Comparison of ENCODE assay signal across 9 cellular contexts in genomic region chr17:50944902-50945720, GRCh38.
A peak's percentile ranks its signal among the peaks of the same experiment; 100 is the strongest.
DNase-seq lines count a peak whose midpoint lies in the region; ATAC-seq and TF ChIP-seq lines count a peak whose summit lies in the region.
"Had no signal": no experiment of that assay in that cellular context is flagged by ENCODE, and none has a peak within 500 bp of the region (broad histone marks: within the 10 kb centered on the region; RNA-seq: fewer than 3 reads in every experiment).

No MANE protein-coding gene starts in this region.

- H2BK12ac ChIP-seq in mesenchymal stem cell (ENCODE audit: low read length in 2 of 2): peak overlapping the region; percentile 94 to 95

- no peaks in the 10 kb centered on the region for H3K9me3 Mint-ChIP-seq in activated CD4-positive, alpha-beta T cell treated with anti-CD3 and anti-CD28 coated beads, Interleukin-2, amount 10 ng/mL, durations not matched to agents 7 days and 5 days
- H3K9me3 Mint-ChIP-seq in activated naive CD8-positive, alpha-beta T cell treated with anti-CD3 and anti-CD28 coated beads, Interleukin-2, amount 10 ng/mL, durations not matched to agents 7 days and 5 days: no peaks in the 10 kb centered on the region

- H2AK5ac ChIP-seq in mesenchymal stem cell (ENCODE audit: low read length, severe bottlenecking): peak overlapping the region; percentile 6

- H3K23ac ChIP-seq in mesenchymal stem cell (ENCODE audit: low read length in 2 of 2): no peak overlapping the region

- peak overlapping the region; percentile 90 for H4K8ac ChIP-seq in mesenchymal stem cell (ENCODE audit: low read length)

- DNase-seq in activated CD4-positive, alpha-beta T cell treated with anti-CD3 and anti-CD28 coated beads, Interleukin-2, amount 10 ng/mL, durations not matched to agents 7 days and 5 days: no peak
- DNase-seq in activated CD4-positive, alpha-beta T cell treated with anti-CD3 and anti-CD28 coated beads, Interleukin-2, amount 50 U/mL, for 1 hour: no peak
- no peak for DNase-seq in activated naive CD8-positive, alpha-beta T cell treated with anti-CD3 and anti-CD28 coated beads, Interleukin-2, amount 10 ng/mL, durations not matched to agents 7 days and 5 days
- no peak for DNase-seq in mesenchymal stem cell
- no peak for DNase-seq in testis
- DNase-seq in midbrain (lab: John Stamatoyannopoulos, UW): no peak
- DNase-seq: NCI-H2227 treated with DMSO at 0.1 percent for 48 hours had no signal

- no peak overlapping the region for H2BK5ac ChIP-seq in mesenchymal stem cell (ENCODE audit: low read depth, low read length, poor library complexity, severe bottlenecking)

- H3K27me3 Mint-ChIP-seq in activated CD4-positive, alpha-beta T cell treated with anti-CD3 and anti-CD28 coated beads, Interleukin-2, amount 10 ng/mL, durations not matched to agents 7 days and 5 days: no peaks in the 10 kb centered on the region
- H3K27me3 Mint-ChIP-seq in activated naive CD8-positive, alpha-beta T cell treated with anti-CD3 and anti-CD28 coated beads, Interleukin-2, amount 10 ng/mL, durations not matched to agents 7 days and 5 days: no peaks in the 10 kb centered on the region

- H3K4me1 ChIP-seq in mesenchymal stem cell (ENCODE audit: control insufficient read depth, insufficient read depth, low read depth, low read length) (peaks cover 54% of the 10 kb centered on the region), testis (peaks cover 28% of the 10 kb centered on the region)

- H3K27me3 ChIP-seq in mesenchymal stem cell (ENCODE audit: control insufficient read depth in 1 of 2, insufficient read depth in 1 of 2, low read length in 2 of 2) (no peaks in the 10 kb centered on the region), testis (no peaks in the 10 kb centered on the region)

- 57% methylated on average over 17 of the region's 18 CpGs for WGBS in mesenchymal stem cell
- WGBS in testis, 2 donors: 51 to 76% methylated on average over 9 to 18 of the region's 18 CpGs

- TF ChIP-seq POLR2A in testis (IDR thresholded peaks at IDR 0.05): no peak

- H3K4me3 ChIP-seq in mesenchymal stem cell (ENCODE audit: insufficient read depth in 1 of 2, low read depth in 1 of 2, low read length in 2 of 2): peak overlapping the region in 1 of 2 experiments; percentile 77
- peak overlapping the region; percentile 25 to 29 for H3K4me3 ChIP-seq in testis

- peaks cover 4% of the 10 kb centered on the region for H3K36me3 Mint-ChIP-seq in activated CD4-positive, alpha-beta T cell treated with anti-CD3 and anti-CD28 coated beads, Interleukin-2, amount 10 ng/mL, durations not matched to agents 7 days and 5 days (ENCODE audit: low read depth)
- peaks cover 1% of the 10 kb centered on the region for H3K36me3 Mint-ChIP-seq in activated naive CD8-positive, alpha-beta T cell treated with anti-CD3 and anti-CD28 coated beads, Interleukin-2, amount 10 ng/mL, durations not matched to agents 7 days and 5 days

- intact Hi-C loops in testis (cut with DNase I; ENCODE audit: low total_unique reads): no loop called here

- H3K14ac ChIP-seq in mesenchymal stem cell (ENCODE audit: low read length in 2 of 2): no peak overlapping the region

- peak overlapping the region; percentile 76 for H3K4me3 Mint-ChIP-seq in activated CD4-positive, alpha-beta T cell treated with anti-CD3 and anti-CD28 coated beads, Interleukin-2, amount 10 ng/mL, durations not matched to agents 7 days and 5 days
- peak overlapping the region; percentile 13 for H3K4me3 Mint-ChIP-seq in activated naive CD8-positive, alpha-beta T cell treated with anti-CD3 and anti-CD28 coated beads, Interleukin-2, amount 10 ng/mL, durations not matched to agents 7 days and 5 days

- H2AFZ ChIP-seq in mesenchymal stem cell (ENCODE audit: low read depth, low read length): peak overlapping the region; percentile 53

- H2BK15ac ChIP-seq in mesenchymal stem cell (ENCODE audit: low read depth, poor library complexity, severe bottlenecking): peak overlapping the region; percentile 93

- H3K79me1 ChIP-seq in mesenchymal stem cell (replicated peaks; ENCODE audit: low read length, poor library complexity, severe bottlenecking): no peaks in the 10 kb centered on the region

- H3K27ac ChIP-seq in mesenchymal stem cell (ENCODE audit: low read length, poor library complexity, severe bottlenecking) (no peak overlapping the region), testis (no peak overlapping the region)

- H3K4me1 Mint-ChIP-seq in activated CD4-positive, alpha-beta T cell treated with anti-CD3 and anti-CD28 coated beads, Interleukin-2, amount 10 ng/mL, durations not matched to agents 7 days and 5 days: peaks cover 50% of the 10 kb centered on the region
- H3K4me1 Mint-ChIP-seq in activated naive CD8-positive, alpha-beta T cell treated with anti-CD3 and anti-CD28 coated beads, Interleukin-2, amount 10 ng/mL, durations not matched to agents 7 days and 5 days: peaks cover 23% of the 10 kb centered on the region

- CTCF ChIA-PET in activated CD4-positive, alpha-beta T cell treated with anti-CD3 and anti-CD28 coated beads, Interleukin-2, amount 10 ng/mL, durations not matched to agents 7 days and 5 days (lab: Charles Lee): interaction anchor here (0.6 to 2.1 kb wide), 8 partner anchors 16 to 247 kb away, joined by 3 to 10 read pairs (median 4); partner anchors contain the start of gene TOB1

- H2BK120ac ChIP-seq in mesenchymal stem cell (ENCODE audit: low read depth, low read length): peak overlapping the region; percentile 91

- no peak overlapping the region for H3K9ac ChIP-seq in mesenchymal stem cell (ENCODE audit: low read length)

- peak overlapping the region in 1 of 2 experiments; percentile 66 for H3K4ac ChIP-seq in mesenchymal stem cell (ENCODE audit: low read depth in 1 of 2, low read length in 2 of 2)

- H3K9me3 ChIP-seq in mesenchymal stem cell (ENCODE audit: control insufficient read depth, low read length): no peaks in the 10 kb centered on the region
- no peaks in the 10 kb centered on the region for H3K9me3 ChIP-seq in testis

- H3K36me3 ChIP-seq in mesenchymal stem cell (ENCODE audit: control insufficient read depth in 1 of 2, insufficient read depth in 2 of 2, low read depth in 1 of 2, low read length in 2 of 2) (no peaks in the 10 kb centered on the region), testis (ENCODE audit: low read depth, missing control alignments) (no peaks in the 10 kb centered on the region)

- peak overlapping the region; percentile 73 for H3K4me2 ChIP-seq in mesenchymal stem cell (ENCODE audit: low read length, poor library complexity, severe bottlenecking)

- H4K91ac ChIP-seq in mesenchymal stem cell (ENCODE audit: low read length): peak overlapping the region; percentile 98

- TF ChIP-seq CTCF in testis (IDR thresholded peaks at IDR 0.05): no peak

- POLR2A ChIA-PET in activated CD4-positive, alpha-beta T cell treated with anti-CD3 and anti-CD28 coated beads, Interleukin-2, amount 10 ng/mL, durations not matched to agents 7 days and 5 days (lab: Charles Lee): interaction anchor here (0.6 to 2.3 kb wide), 3 partner anchors 78 to 90 kb away, joined by 3 to 11 read pairs (median 3); partner anchors contain the start of gene TOB1
- POLR2A ChIA-PET in activated naive CD8-positive, alpha-beta T cell treated with anti-CD3 and anti-CD28 coated beads, Interleukin-2, amount 10 ng/mL, durations not matched to agents 7 days and 5 days (lab: Charles Lee): interaction anchor here (0.6 to 15.9 kb wide), 13 partner anchors 10 to 166 kb away, joined by 3 to 247 read pairs (median 5); partner anchors contain the start of gene TOB1

- H3K18ac ChIP-seq in mesenchymal stem cell (ENCODE audit: low read depth in 1 of 2, low read length in 2 of 2): peak overlapping the region; percentile 79 to 93

- peak overlapping the region; percentile 73 for H3K27ac Mint-ChIP-seq in activated CD4-positive, alpha-beta T cell treated with anti-CD3 and anti-CD28 coated beads, Interleukin-2, amount 10 ng/mL, durations not matched to agents 7 days and 5 days
- H3K27ac Mint-ChIP-seq in activated naive CD8-positive, alpha-beta T cell treated with anti-CD3 and anti-CD28 coated beads, Interleukin-2, amount 10 ng/mL, durations not matched to agents 7 days and 5 days: no peak overlapping the region

- ATAC-seq in activated naive CD8-positive, alpha-beta T cell treated with anti-CD3 and anti-CD28 coated beads, Interleukin-2, amount 10 ng/mL, durations not matched to agents 7 days and 5 days (ENCODE audit: low read depth): no peak
- ATAC-seq in GM21619 (IDR thresholded peaks at IDR 0.05; ENCODE audit: unreplicated experiment): no peak
- ATAC-seq in GM21447 (IDR thresholded peaks at IDR 0.05; ENCODE audit: unreplicated experiment): no peak
